Comparison of ENCODE assay signal across 7 cellular contexts in the genomic region with DNA sequence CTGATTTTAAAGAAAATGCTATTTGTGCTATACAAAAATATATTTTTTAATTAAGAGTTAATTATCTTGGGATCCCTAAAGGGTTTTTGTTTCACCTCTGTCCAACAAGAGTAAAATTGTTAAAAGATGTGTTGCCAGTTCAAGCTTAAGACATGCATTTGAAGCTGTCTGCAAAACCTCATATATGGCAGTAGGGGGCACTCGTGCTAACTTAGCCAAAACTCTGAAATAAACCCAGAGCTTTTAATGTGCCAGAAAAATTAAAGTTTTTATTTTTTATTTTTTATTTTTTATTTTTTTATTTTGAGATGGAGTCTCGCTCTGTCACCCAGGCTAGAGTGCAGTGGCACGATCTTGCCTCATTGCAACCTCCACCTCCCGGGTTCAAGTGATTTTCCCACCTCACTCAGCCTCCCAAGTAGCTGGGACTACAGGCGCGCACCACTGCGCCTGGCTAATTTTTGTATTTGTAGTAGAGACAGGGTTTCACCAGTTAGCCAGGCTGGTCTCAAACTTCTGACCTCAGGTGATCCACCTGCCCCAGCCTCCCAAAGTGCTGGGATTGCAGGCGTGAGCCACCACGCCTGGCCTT. TPM values are rescaled to one million over a fixed set of nuclear protein-coding genes. Genes with fewer than 3 reads are reported as not detected.
DNase-seq lines count a peak whose midpoint lies in the region; ATAC-seq and TF ChIP-seq lines count a peak whose summit lies in the region.
"Not testable (repeated sequence)": the region's sequence is repeated elsewhere in the genome, so short reads cannot be mapped to it uniquely, and the experiment has no call there.

No MANE protein-coding gene starts in this region.

- H3K4me1 ChIP-seq in GM23248 (ENCODE audit: insufficient read depth); IMR-90 (ENCODE audit: control insufficient read depth, insufficient read depth, low read length); OCI-LY3 (ENCODE audit: low read length); mucosa of descending colon (ENCODE audit: low read depth): not testable (repeated sequence)

- in situ Hi-C loops in G401 (cut with HindIII; ENCODE audit: low sequenced_read_pairs); GM23248 (cut with MboI); astrocyte of the cerebellum (cut with HindIII; ENCODE audit: low sequenced_read_pairs): not testable (repeated sequence)
- in situ Hi-C loops in IMR-90 (cut with MboI; ENCODE audit: low sequenced_read_pairs), result loop anchor here (10.0 kb wide), 1 partner anchor 387 kb away; no protein-coding TSS in a partner anchor

- H3K4ac ChIP-seq in IMR-90 (ENCODE audit: low read depth, low read length), result not testable (repeated sequence)

- not testable (repeated sequence) for H3K56ac ChIP-seq in IMR-90 (ENCODE audit: extremely low read depth, insufficient read depth, low read length)

- not testable (repeated sequence) for H3K9me2 ChIP-seq in GM23248 (ENCODE audit: insufficient read depth)

- CTCF ChIA-PET in IMR-90 (lab: Yijun Ruan, JAX), result interaction anchor here (0.7 to 1.9 kb wide), 7 partner anchors 10 to 389 kb away, joined by 3 to 11 read pairs (median 5); a partner anchor contains a TSS

- H3K9me3 ChIP-seq in GM23248 (ENCODE audit: low read depth); IMR-90 (ENCODE audit: control insufficient read depth, insufficient read depth, low read length); OCI-LY3 (ENCODE audit: insufficient read depth, low read length); mucosa of descending colon: not testable (repeated sequence)

- H3K79me2 ChIP-seq in GM23248 (ENCODE audit: insufficient read depth), result peaks cover 29% of the 10 kb centered on the region
- H3K79me2 ChIP-seq in OCI-LY3 (ENCODE audit: low read length), result peaks cover 57% of the 10 kb centered on the region

- ATAC-seq in IMR-90 (ENCODE audit: low read depth) (peak; percentile 77; the same call in 1 of the 2 replicates), mucosa of descending colon (peak; percentile 70)

- H3K27me3 ChIP-seq in GM23248 (replicated peaks; ENCODE audit: insufficient read depth); IMR-90 (ENCODE audit: control insufficient read depth, insufficient read depth, low read length); OCI-LY3 (ENCODE audit: low read depth, low read length): not testable (repeated sequence)

- not testable (repeated sequence) for H3K79me1 ChIP-seq in IMR-90 (ENCODE audit: low read depth in 1 of 2, low read length in 2 of 2)

- not testable (repeated sequence) for H3K27ac ChIP-seq in GM23248; IMR-90 (ENCODE audit: insufficient read depth, low read length); OCI-LY3 (ENCODE audit: low read length)

- dilution Hi-C loops in IMR-90 (cut with HindIII; ENCODE audit: low sequenced_read_pairs, unreplicated experiment), result not testable (repeated sequence)

- H3K4me3 ChIP-seq in GM23248; IMR-90 (ENCODE audit: insufficient read depth, low read depth, low read length); OCI-LY3 (ENCODE audit: low read length); astrocyte of the cerebellum (ENCODE audit: low read depth, low read length); foreskin fibroblast (ENCODE audit: low read depth in 1 of 2, low read length in 2 of 2); mucosa of descending colon: not testable (repeated sequence)

- not testable (repeated sequence) for H4K8ac ChIP-seq in IMR-90 (ENCODE audit: low read depth in 2 of 2, low read length in 2 of 2)

- not testable (repeated sequence) for H2BK120ac ChIP-seq in IMR-90 (ENCODE audit: low read depth, low read length)

- H3K14ac ChIP-seq in IMR-90 (replicated peaks; ENCODE audit: low read depth, low read length), result not testable (repeated sequence)

- H4K5ac ChIP-seq in IMR-90 (ENCODE audit: low read depth, low read length), result not testable (repeated sequence)

- not testable (repeated sequence) for H4K20me1 ChIP-seq in GM23248 (ENCODE audit: insufficient read depth); IMR-90 (ENCODE audit: insufficient read depth, low read length); OCI-LY3 (ENCODE audit: insufficient read depth, low read length)

- DNase-seq in G401 (ENCODE audit: low spot score), result peak; percentile 51
- peak; percentile 78 for DNase-seq in GM23248
- peak; percentile 61 for DNase-seq in IMR-90
- peak; percentile 33 for DNase-seq in astrocyte of the cerebellum (ENCODE audit: low read depth)
- peak; percentile 13 to 66 for DNase-seq in foreskin fibroblast
- not testable (repeated sequence) for DNase-seq in mucosa of descending colon

- not testable (repeated sequence) for BruUV-seq in IMR-90 (replicated peaks; lab: Mats Ljungman, UMichigan)

- H3K36me3 ChIP-seq in GM23248 (ENCODE audit: low read depth), result peaks cover 89% of the 10 kb centered on the region
- peaks cover 31% of the 10 kb centered on the region for H3K36me3 ChIP-seq in IMR-90 (ENCODE audit: control insufficient read depth, insufficient read depth, low read length)
- peaks cover 49% of the 10 kb centered on the region for H3K36me3 ChIP-seq in OCI-LY3 (replicated peaks; ENCODE audit: low read depth, low read length)
- peaks cover 31% of the 10 kb centered on the region for H3K36me3 ChIP-seq in mucosa of descending colon (ENCODE audit: low read depth)

- not testable (repeated sequence) for H2AK5ac ChIP-seq in IMR-90 (ENCODE audit: low read depth, low read length)

- H2AFZ ChIP-seq in GM23248; IMR-90 (replicated peaks; ENCODE audit: low read length, poor library complexity); OCI-LY3 (ENCODE audit: low read depth, low read length): not testable (repeated sequence)

- 79 to 82% methylated on average over 9 of the region's 9 CpGs for WGBS in GM23248 (ENCODE audit: low coverage in 1 of 2, low lambda C conversion rate in 2 of 2, missing lambda C conversion rate in 2 of 2), 2 experiments
- WGBS in IMR-90 (ENCODE audit: extremely low coverage in 2 of 2, insufficient read length in 1 of 2), 2 experiments, result no CpG with 5 or more reads among the region's 9 CpGs

- H2BK15ac ChIP-seq in IMR-90 (ENCODE audit: low read depth, low read length), result not testable (repeated sequence)

- H3K18ac ChIP-seq in IMR-90 (ENCODE audit: low read depth, low read length), result not testable (repeated sequence)

- not testable (repeated sequence) for TF ChIP-seq POLR2A in IMR-90 (IDR thresholded peaks at IDR 0.05; ENCODE audit: low read depth, low read length)

- POLR2A ChIA-PET in IMR-90 (lab: Charles Lee; ENCODE audit: unreplicated experiment), result not testable (repeated sequence)

- TF ChIP-seq RAD21 in IMR-90 (IDR thresholded peaks at IDR 0.05; ENCODE audit: low read length), result peak; percentile 41

- H3F3A ChIP-seq in GM23248 (ENCODE audit: insufficient read depth), result peaks cover 27% of the 10 kb centered on the region

- intact Hi-C loops in IMR-90 (cut with micrococcal nuclease) (loop anchor here (2.0 to 10.0 kb wide), 3 partner anchors 59 to 389 kb away; no protein-coding TSS in a partner anchor), mucosa of descending colon (cut with DNase I, micrococcal nuclease) (loop anchor here in 1 of 2 donors (10.0 kb wide), 1 partner anchor 57 kb away; no protein-coding TSS in a partner anchor)

- not testable (repeated sequence) for H3K9me1 ChIP-seq in IMR-90 (ENCODE audit: insufficient read depth, low read length)

- not testable (repeated sequence) for H2BK5ac ChIP-seq in IMR-90 (ENCODE audit: low read depth, low read length, poor library complexity, severe bottlenecking)

- H2AK9ac ChIP-seq in IMR-90 (replicated peaks; ENCODE audit: low read depth, low read length, poor library complexity), result not testable (repeated sequence)

- H3K4me2 ChIP-seq in GM23248 (ENCODE audit: unreplicated experiment); IMR-90 (ENCODE audit: low read depth, low read length); OCI-LY3 (ENCODE audit: low read length): not testable (repeated sequence)

- H3K23ac ChIP-seq in IMR-90 (ENCODE audit: low read depth, low read length), result not testable (repeated sequence)

- TF ChIP-seq CTCF in IMR-90 (conservative IDR thresholded peaks at IDR 0.05; ENCODE audit: low read depth, low read length) (peak; percentile 62), OCI-LY3 (IDR thresholded peaks at IDR 0.05; ENCODE audit: low read depth, low read length) (peak; percentile 45), astrocyte of the cerebellum (IDR thresholded peaks at IDR 0.05; ENCODE audit: low read depth, low read length, missing control alignments) (peak; percentile 78), foreskin fibroblast (IDR thresholded peaks at IDR 0.05; ENCODE audit: low read depth, low read length) (peak; percentile 67), mucosa of descending colon (IDR thresholded peaks at IDR 0.05) (peak; percentile 72)

- not testable (repeated sequence) for H4K91ac ChIP-seq in IMR-90 (ENCODE audit: insufficient read depth, low read depth, low read length)

- H3K9ac ChIP-seq in GM23248; IMR-90 (ENCODE audit: low read depth, low read length); OCI-LY3 (ENCODE audit: low read length): not testable (repeated sequence)

- not testable (repeated sequence) for H2BK20ac ChIP-seq in IMR-90 (ENCODE audit: low read depth, low read length)

RNA-seq across cellular contexts. Expression of a gene that starts 8.8 kb away (rescaled TPM):
- 165 and 197 TPM in 2 replicates for total RNA-seq in G401 (2014; rRNA removed; shearing (Covaris generic))
- 203 and 205 TPM in 2 replicates for total RNA-seq in GM23248 (2014; rRNA removed; shearing (Covaris generic))
- 255 and 258 TPM in 2 replicates for polyA plus RNA-seq in GM23248 (2016; fragmentation: Nextera tagmentation; extraction: Ambion mirVana)
- total RNA-seq in IMR-90 (2012; rRNA removed), result 185 and 186 TPM in 2 replicates
- polyA plus RNA-seq in IMR-90 (2012; rRNA removed), result 91.9 and 103 TPM in 2 replicates
- polyA plus RNA-seq in IMR-90 (2012; cell fraction: cytosol; rRNA removed), result 46.5 and 50.7 TPM in 2 replicates
- 19.0 and 47.9 TPM in 2 replicates for polyA plus RNA-seq in IMR-90 (2012; cell fraction: nucleus; rRNA removed; ENCODE audit: low replicate concordance)
- total RNA-seq in mucosa of descending colon, result 100 to 1,000 TPM; 216 to 279 (median 271) TPM

RNA-seq across cellular contexts. Expression of a gene that starts 25.5 kb away (rescaled TPM):
- total RNA-seq in G401 (2014; rRNA removed; shearing (Covaris generic)), result not detected in 2 replicates
- not detected in 2 replicates for total RNA-seq in GM23248 (2014; rRNA removed; shearing (Covaris generic))
- polyA plus RNA-seq in GM23248 (2016; fragmentation: Nextera tagmentation; extraction: Ambion mirVana) (not detected in 2 replicates), IMR-90 (2012; rRNA removed) (not detected in 2 replicates)
- total RNA-seq in IMR-90 (2012; rRNA removed) (not detected in 2 replicates), mucosa of descending colon (100 to 1,000 TPM; 231 to 725 (median 467) TPM)
- polyA plus RNA-seq in IMR-90 (2012; cell fraction: cytosol; rRNA removed), result not detected in 2 replicates
- polyA plus RNA-seq in IMR-90 (2012; cell fraction: nucleus; rRNA removed; ENCODE audit: low replicate concordance), result not detected in 2 replicates

RNA-seq across cellular contexts. Expression of a gene that starts 46.2 kb away (rescaled TPM):
- total RNA-seq in G401 (2014; rRNA removed; shearing (Covaris generic)), result not detected in 2 replicates
- not detected in 2 replicates for total RNA-seq in GM23248 (2014; rRNA removed; shearing (Covaris generic))
- polyA plus RNA-seq in GM23248 (2016; fragmentation: Nextera tagmentation; extraction: Ambion mirVana) (not detected in 2 replicates), IMR-90 (2012; rRNA removed) (not detected in 2 replicates)
- total RNA-seq in IMR-90 (2012; rRNA removed) (not detected in 2 replicates), mucosa of descending colon (100 to 1,000 TPM in 2 of 3 donors, 10 to 100 TPM in 1; 39.6 to 169 (median 114) TPM)
- polyA plus RNA-seq in IMR-90 (2012; cell fraction: cytosol; rRNA removed), result not detected in 2 replicates
- 0.02 TPM in 1 of 2 replicates, not detected in the other for polyA plus RNA-seq in IMR-90 (2012; cell fraction: nucleus; rRNA removed; ENCODE audit: low replicate concordance)

Comparison
In these comparisons a context has a peak if more than half of its experiments do, and no peak if none do; other contexts are left out.
1. RNA of a gene that starts 25.5 kb away (total RNA-seq): 231 to 725 TPM in mucosa of descending colon; not detected in G401, not detected in GM23248 and not detected in IMR-90; every median in the first group is over 100 times any median in the second.
2. RNA of a gene that starts 46.2 kb away (total RNA-seq): 39.6 to 169 TPM in mucosa of descending colon; not detected in G401, not detected in GM23248 and not detected in IMR-90; every median in the first group is over 10 times any median in the second.
3. Peak in every context shown above with its lines, with median percentiles within 50 percentile points of each other: CTCF ChIP-seq.